Comparison of ENCODE assay signal across 1 cellular context in genomic region chr4:139333046-139333445, GRCh38.
TF ChIP-seq lines count a peak whose summit lies in the region.

No MANE protein-coding gene starts in this region.

TF ChIP-seq in K562, 482 proteins besides CTCF, POLR2A, EP300 and RAD21:
- no peak for TF ChIP-seq CREM (IDR thresholded peaks at IDR 0.05; ENCODE audit: low read depth)
- TF ChIP-seq ZNF316 (IDR thresholded peaks at IDR 0.05) = peak; percentile 68
- no peak for TF ChIP-seq NR0B1 (IDR thresholded peaks at IDR 0.05; ENCODE audit: partially characterized antibody)
- TF ChIP-seq TFAP4 (CRISPR knock-in tag; IDR thresholded peaks at IDR 0.05; ENCODE audit: borderline replicate concordance) = no peak
- no peak for TF ChIP-seq ZFP30 (CRISPR knock-in tag; IDR thresholded peaks at IDR 0.05; ENCODE audit: borderline replicate concordance)
- TF ChIP-seq ATF3 (IDR thresholded peaks at IDR 0.05) = no peak
- no peak for TF ChIP-seq ATF3 (CRISPR knock-in tag; conservative IDR thresholded peaks at IDR 0.05)
- TF ChIP-seq SMARCA4 (IDR thresholded peaks at IDR 0.05) = no peak
- no peak for TF ChIP-seq ZNF408 (CRISPR knock-in tag; IDR thresholded peaks at IDR 0.05; ENCODE audit: low read depth)
